In the genomic region with DNA sequence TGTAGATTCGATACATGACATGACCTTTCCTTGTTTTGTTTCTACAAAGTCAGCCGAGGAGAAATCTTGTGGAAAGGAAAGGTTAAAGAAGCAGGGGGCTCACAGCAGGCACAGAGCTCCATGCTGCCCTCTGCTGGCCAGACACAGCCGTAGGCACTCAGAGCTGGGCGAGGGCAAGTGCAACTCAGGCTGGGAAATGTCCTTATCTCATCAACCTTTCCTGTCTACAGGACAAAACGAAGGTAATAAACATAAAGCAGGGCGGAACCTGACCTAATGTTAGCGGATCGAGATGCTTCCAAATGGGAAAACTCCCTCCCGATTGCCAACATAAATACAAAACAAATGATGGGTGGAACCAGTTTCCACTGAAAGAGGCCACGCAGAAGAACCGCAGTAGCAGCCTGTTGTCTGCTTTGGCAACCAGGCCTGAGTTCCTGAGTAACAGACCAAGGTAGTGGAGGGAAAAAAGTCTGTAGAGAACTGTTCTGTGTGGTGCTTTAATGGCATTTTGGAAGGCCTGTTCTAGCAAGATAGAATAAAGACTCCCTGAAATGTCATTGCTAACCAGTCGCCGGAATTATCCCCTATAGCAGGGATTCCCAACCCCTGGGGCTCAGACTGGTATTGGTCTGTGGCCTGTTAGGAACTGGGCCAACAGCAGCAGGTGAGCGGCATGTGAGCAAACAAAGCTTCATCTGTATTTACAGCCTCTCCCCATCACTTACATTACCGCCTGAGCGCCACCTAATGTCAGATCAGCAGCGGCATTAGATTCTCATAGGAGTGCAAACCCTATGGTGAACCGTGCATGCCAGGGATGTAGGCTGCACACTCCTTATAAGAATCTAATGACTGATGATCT, we compare ENCODE assay signal across 8 cellular contexts.
DNase-seq lines count a peak whose midpoint lies in the region; ATAC-seq and TF ChIP-seq lines count a peak whose summit lies in the region.

No MANE protein-coding gene starts in this region.

- H3K4me3 ChIP-seq in colonic mucosa: no peak overlapping the region
- no peak overlapping the region for H3K4me3 ChIP-seq in lower leg skin (ENCODE audit: low read depth, poor library complexity, severe bottlenecking)

- no peaks in the 10 kb centered on the region for H3K36me3 ChIP-seq in colonic mucosa

- no peak for TF ChIP-seq POLR2A in lower leg skin (IDR thresholded peaks at IDR 0.05)

- peak overlapping the region; percentile 60 for H3K27ac ChIP-seq in colonic mucosa

- H3K4me1 ChIP-seq in colonic mucosa: peaks cover 3% of the 10 kb centered on the region

- no peaks in the 10 kb centered on the region for H3K9me3 ChIP-seq in colonic mucosa

- ATAC-seq in GM19025 (IDR thresholded peaks at IDR 0.05; ENCODE audit: low read depth, unreplicated experiment) (peak; percentile 65), HG03378 (IDR thresholded peaks at IDR 0.05; ENCODE audit: unreplicated experiment) (peak; percentile 75)

- intact Hi-C loops in colonic mucosa (cut with DNase I): loop anchor here (10.0 kb wide), 1 partner anchor 88 kb away; the partner anchor contains the start of gene MBOAT1
- intact Hi-C loops in lower leg skin (cut with DNase I; ENCODE audit: low total_unique reads): no loop called here

- DNase-seq in AG08395 (ENCODE audit: low spot score): peak; percentile 74
- DNase-seq in NCI-H446 (lab: John Stamatoyannopoulos, UW): peak; percentile 16 to 73
- peak; percentile 43 to 47 for DNase-seq in activated CD4-positive, alpha-beta T cell treated with anti-CD3 and anti-CD28 coated beads for 24 hours (ENCODE audit: low read depth in 2 of 2)
- DNase-seq in colonic mucosa: peak; percentile 83
- DNase-seq in lower leg skin (ENCODE audit: low spot score in 2 of 2): peak; percentile 33 to 90
- peak; percentile 8 to 64 (median 33) for DNase-seq in stimulated activated CD4-positive, alpha-beta T cell treated with anti-CD3 and anti-CD28 coated beads, TNF-alpha, amount 100 ng/mL, for 48 hours (ENCODE audit: low read depth in 3 of 3)

- peak; percentile 93 for TF ChIP-seq CTCF in colonic mucosa (IDR thresholded peaks at IDR 0.05)
- no peak for TF ChIP-seq CTCF in lower leg skin (IDR thresholded peaks at IDR 0.05)

- WGBS in lower leg skin, 2 donors: 29 to 35% methylated on average over 18 of the region's 18 CpGs

- peak overlapping the region in 1 of 2 donors; percentile 2 for H3K9ac ChIP-seq in colonic mucosa (ENCODE audit: low read depth in 2 of 2, low read length in 2 of 2)

- no peaks in the 10 kb centered on the region for H3K27me3 ChIP-seq in colonic mucosa

Comparison
In these comparisons a context has a peak if more than half of its experiments do, and no peak if none do; other contexts are left out.
1. DNase-seq: peak in every context shown above with its lines; median percentile 83 in colonic mucosa; 74 in AG08395; 62 in lower leg skin; 45 in activated CD4-positive, alpha-beta T cell treated with anti-CD3 and anti-CD28 coated beads for 24 hours; 44 in NCI-H446; 33 in stimulated activated CD4-positive, alpha-beta T cell treated with anti-CD3 and anti-CD28 coated beads, TNF-alpha, amount 100 ng/mL, for 48 hours.